In the genomic region with DNA sequence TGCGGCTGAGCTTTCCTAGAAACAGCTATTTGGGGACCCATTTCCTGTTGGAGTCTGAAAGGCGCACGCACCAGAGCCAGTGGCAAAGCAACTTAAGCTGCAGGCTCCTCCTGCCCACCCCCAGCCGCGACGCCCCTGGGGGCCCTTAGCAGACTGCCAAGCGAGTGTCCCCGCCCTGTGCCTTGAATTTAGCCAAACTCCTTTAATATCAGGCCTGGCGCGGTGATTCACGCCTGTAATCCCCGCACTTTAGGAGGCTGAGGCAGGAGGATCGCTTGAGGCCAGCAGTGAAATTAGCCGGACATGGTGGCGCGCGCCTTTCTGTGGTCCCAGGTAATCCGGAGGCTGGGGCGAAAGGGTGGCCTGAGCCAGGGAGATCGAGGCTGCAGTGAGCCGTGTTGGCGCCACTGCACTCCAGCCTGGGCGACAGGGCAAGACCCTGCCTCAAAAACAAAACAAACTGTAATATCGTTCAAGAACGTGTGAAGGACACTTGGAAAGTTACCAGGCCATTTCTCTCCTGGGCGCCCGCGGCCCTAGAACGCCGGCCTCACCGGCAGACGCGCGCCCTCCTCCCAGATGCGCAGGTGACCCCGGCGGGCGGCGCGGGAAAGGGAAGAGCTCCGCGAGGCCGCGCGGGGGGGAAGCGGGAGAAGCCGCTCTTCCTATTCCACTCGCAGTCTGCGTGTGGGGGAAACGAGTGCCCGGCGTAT, we compare ENCODE assay signal across 8 cellular contexts. TPM values are rescaled to one million over a fixed set of nuclear protein-coding genes. Genes with fewer than 3 reads are reported as not detected.
A peak's percentile ranks its signal among the peaks of the same experiment; 100 is the strongest.
DNase-seq lines count a peak whose midpoint lies in the region; ATAC-seq and TF ChIP-seq lines count a peak whose summit lies in the region.

No MANE protein-coding gene starts in this region.

- WGBS in testis, 2 donors, result 19 to 22% methylated on average over 13 to 52 of the region's 52 CpGs

- intact Hi-C loops in MCF 10A (cut with micrococcal nuclease) (loop anchor here (5.0 kb wide), 2 partner anchors 42 to 57 kb away; no protein-coding TSS in a partner anchor), left lung (cut with DNase I) (no loop called here), testis (cut with DNase I; ENCODE audit: low total_unique reads) (no loop called here)

- peak overlapping the region; percentile 66 for H3K27ac Mint-ChIP-seq in MCF 10A (ENCODE audit: low read depth, unreplicated experiment)

- no peaks in the 10 kb centered on the region for H3K27me3 ChIP-seq in Loucy (ENCODE audit: insufficient read depth, low read length, poor library complexity, severe bottlenecking)
- peaks cover 7 to 49% of the 10 kb centered on the region in 2 donors for H3K27me3 ChIP-seq in left lung
- H3K27me3 ChIP-seq in testis, result no peaks in the 10 kb centered on the region

- no peaks in the 10 kb centered on the region for H3K9me2 ChIP-seq in Loucy (replicated peaks; ENCODE audit: low read depth, low read length)

- POLR2A ChIA-PET in MCF 10A (lab: Yijun Ruan, JAX), result no interaction called here

- peaks cover 25% of the 10 kb centered on the region for H4K20me1 ChIP-seq in Loucy (ENCODE audit: insufficient read depth, low read length, poor library complexity, severe bottlenecking)

- peak overlapping the region; percentile 82 for H3K4me2 ChIP-seq in Loucy (ENCODE audit: low read depth, low read length, poor library complexity, severe bottlenecking)

- no peak for TF ChIP-seq POLR2A in testis (IDR thresholded peaks at IDR 0.05)

- no peaks in the 10 kb centered on the region for H3K36me3 ChIP-seq in Loucy (ENCODE audit: insufficient read depth, low read length)
- H3K36me3 ChIP-seq in left lung, result no peaks in the 10 kb centered on the region
- H3K36me3 ChIP-seq in testis (ENCODE audit: low read depth, missing control alignments), result no peaks in the 10 kb centered on the region

- H3K27ac ChIP-seq in left lung (no peak overlapping the region), testis (no peak overlapping the region)

- H3F3A ChIP-seq in Loucy (ENCODE audit: low read depth), result no peaks in the 10 kb centered on the region

- no peak for TF ChIP-seq CTCF in GM12875 (IDR thresholded peaks at IDR 0.05; ENCODE audit: borderline replicate concordance, insufficient read depth, low read depth, low read length)
- TF ChIP-seq CTCF in Loucy (conservative IDR thresholded peaks at IDR 0.05; ENCODE audit: low read length), result no peak
- no peak for TF ChIP-seq CTCF in MCF 10A (IDR thresholded peaks at IDR 0.05; ENCODE audit: unreplicated experiment)
- TF ChIP-seq CTCF in left lung (IDR thresholded peaks at IDR 0.05), result no peak
- no peak for TF ChIP-seq CTCF in testis (IDR thresholded peaks at IDR 0.05)

- no peaks in the 10 kb centered on the region for H3K27me3 Mint-ChIP-seq in MCF 10A (ENCODE audit: insufficient read depth, unreplicated experiment)

- BruUV-seq in MCF 10A (replicated peaks; lab: Mats Ljungman, UMichigan), result no TSS peak

- CTCF ChIA-PET in MCF 10A (lab: Yijun Ruan, JAX), result interaction anchor here (0.9 to 6.7 kb wide), 3 partner anchors 21 to 59 kb away, joined by 3 to 32 read pairs (median 3); no protein-coding TSS in a partner anchor

- no peaks in the 10 kb centered on the region for H3K9me3 ChIP-seq in Loucy (ENCODE audit: insufficient read depth, low read depth, low read length)
- H3K9me3 ChIP-seq in left lung, result no peaks in the 10 kb centered on the region
- no peaks in the 10 kb centered on the region for H3K9me3 ChIP-seq in testis

- H3K79me2 ChIP-seq in Loucy (ENCODE audit: insufficient read depth, low read length), result peaks cover 40% of the 10 kb centered on the region

- H3K4me1 ChIP-seq in Loucy (ENCODE audit: insufficient read depth, low read length, poor library complexity, severe bottlenecking), result peaks cover 49% of the 10 kb centered on the region
- peaks cover 4 to 27% of the 10 kb centered on the region in 2 donors for H3K4me1 ChIP-seq in left lung
- peaks cover 6% of the 10 kb centered on the region for H3K4me1 ChIP-seq in testis

- peaks cover 36% of the 10 kb centered on the region for H3K4me1 Mint-ChIP-seq in MCF 10A (ENCODE audit: insufficient read depth, unreplicated experiment)

- DNase-seq in MCF 10A (ENCODE audit: unreplicated experiment) (no peak), left lung (peak in 1 of 2 donors; percentile 87), testis (peak; percentile 46), DMS114 treated with DMSO at 0.1 percent for 48 hours (lab: John Stamatoyannopoulos, UW; ENCODE audit: unreplicated experiment) (no peak), NCI-H446 treated with DMSO at 0.1 percent for 48 hours (lab: John Stamatoyannopoulos, UW) (no peak), superior temporal gyrus (ENCODE audit: extremely low spot score) (no peak)

- peak; percentile 55 for ATAC-seq in left lung

- peak overlapping the region; percentile 99 for H2AFZ ChIP-seq in Loucy (ENCODE audit: low read length)

- peak overlapping the region; percentile 90 for H3K9ac ChIP-seq in Loucy (ENCODE audit: low read depth, low read length, poor library complexity, severe bottlenecking)

- peak overlapping the region; percentile 79 for H3K4me3 Mint-ChIP-seq in MCF 10A (ENCODE audit: unreplicated experiment)

- H3K4me3 ChIP-seq in GM12875 (ENCODE audit: low read depth, low read length) (peak overlapping the region; percentile 60), Loucy (ENCODE audit: low read length, poor library complexity, severe bottlenecking) (peak overlapping the region; percentile 93), left lung (peak overlapping the region; percentile 51 to 60), testis (peak overlapping the region; percentile 77 to 88)

- H3K9me3 Mint-ChIP-seq in MCF 10A (ENCODE audit: unreplicated experiment), result no peaks in the 10 kb centered on the region

- H3K36me3 Mint-ChIP-seq in MCF 10A (ENCODE audit: insufficient read depth, unreplicated experiment), result peaks cover 12% of the 10 kb centered on the region

RNA-seq across cellular contexts. Expression of gene F2R, which starts 1.0 kb away (rescaled TPM):
- 17.3 and 17.6 TPM in 2 replicates for total RNA-seq in MCF 10A (2022)
- 10 to 100 TPM; 21.2 to 29.4 TPM for total RNA-seq in left lung
- 10 to 100 TPM; 17.9 to 29.9 TPM for total RNA-seq in testis
- polyA plus RNA-seq in testis (ENCODE audit: insufficient read depth, low read depth, low replicate concordance), result 28.0 TPM
